ENCODE assay signal across 19 cellular contexts in genomic region chr11:44805596-44805995, GRCh38.
A peak's percentile ranks its signal among the peaks of the same experiment; 100 is the strongest.
DNase-seq lines count a peak whose midpoint lies in the region; ATAC-seq and TF ChIP-seq lines count a peak whose summit lies in the region.
"Had no signal": no experiment of that assay in that cellular context is flagged by ENCODE, and none has a peak within 500 bp of the region (broad histone marks: within the 10 kb centered on the region; RNA-seq: fewer than 3 reads in every experiment).

No MANE protein-coding gene starts in this region.

- POLR2A ChIA-PET in activated CD4-positive, alpha-beta T cell treated with anti-CD3 and anti-CD28 coated beads for 36 hours (lab: Charles Lee), result no interaction called here

- H3K27me3 Mint-ChIP-seq in glutamatergic neuron (ENCODE audit: unreplicated experiment) (peaks cover 10% of the 10 kb centered on the region), chondrocyte (ENCODE audit: low read depth) (peaks cover 36% of the 10 kb centered on the region)
- no peaks in the 10 kb centered on the region for H3K27me3 Mint-ChIP-seq in activated CD4-positive, alpha-beta T cell treated with anti-CD3 and anti-CD28 coated beads for 36 hours
- H3K27me3 Mint-ChIP-seq: CD4-positive, alpha-beta T cell; T-cell had no signal

- H3K9me3 Mint-ChIP-seq in glutamatergic neuron (ENCODE audit: unreplicated experiment), result peaks cover 11% of the 10 kb centered on the region
- no peaks in the 10 kb centered on the region for H3K9me3 Mint-ChIP-seq in activated CD4-positive, alpha-beta T cell treated with anti-CD3 and anti-CD28 coated beads for 36 hours (ENCODE audit: low read depth)
- no peaks in the 10 kb centered on the region for H3K9me3 Mint-ChIP-seq in chondrocyte (ENCODE audit: low read depth)
- H3K9me3 Mint-ChIP-seq: CD4-positive, alpha-beta T cell; immature natural killer cell; stimulated activated naive CD8-positive, alpha-beta T cell treated with anti-CD3 and anti-CD28 coated beads, Interleukin-15, amount 100 ng/mL, for 72 hours; T-cell had no signal

- ATAC-seq in sciatic nerve, result peak; percentile 29
- ATAC-seq in activated CD4-positive, alpha-beta T cell treated with anti-CD3 and anti-CD28 coated beads for 36 hours, result no peak
- no peak for ATAC-seq in HG03457 (IDR thresholded peaks at IDR 0.05; ENCODE audit: unreplicated experiment)
- ATAC-seq: naive thymus-derived CD4-positive, alpha-beta T cell; stimulated activated naive CD8-positive, alpha-beta T cell treated with anti-CD3 and anti-CD28 coated beads, Interleukin-15, amount 100 ng/mL, for 72 hours; T-cell had no signal

- CTCF ChIA-PET in activated CD4-positive, alpha-beta T cell treated with anti-CD3 and anti-CD28 coated beads for 36 hours (lab: Charles Lee), result interaction anchor here (0.5 kb wide), 1 partner anchor 84 kb away, joined by 3 read pairs; no protein-coding TSS in a partner anchor

- DNase-seq in AG20443 (ENCODE audit: low spot score) (peak; percentile 27), NCI-H226 (peak; percentile 52), glutamatergic neuron (no peak), sciatic nerve (ENCODE audit: low spot score) (no peak), ecto neural progenitor cell (ENCODE audit: low spot score) (no peak), chondrocyte (ENCODE audit: low spot score) (no peak)
- DNase-seq in activated CD4-positive, alpha-beta T cell treated with anti-CD3 and anti-CD28 coated beads for 36 hours, result no peak
- DNase-seq: activated CD4-positive, alpha-beta T cell treated with anti-CD3 and anti-CD28 coated beads for 48 hours; activated effector memory CD4-positive, alpha-beta T cell treated with Interleukin-2 at 50 U/mL for 16 hours; CD4-positive, alpha-beta T cell; DMS53; head of caudate nucleus; immature natural killer cell; naive thymus-derived CD4-positive, alpha-beta T cell; NCI-H2029 treated with DMSO at 0.1 percent for 48 hours; stimulated activated CD4-positive, alpha-beta T cell treated with anti-CD3 and anti-CD28 coated beads, Interleukin-2, amount 100 ng/mL, for 48 hours; stimulated activated naive CD8-positive, alpha-beta T cell treated with anti-CD3 and anti-CD28 coated beads, Interleukin-15, amount 100 ng/mL, for 72 hours; T-cell had no signal

- H3K4me1 Mint-ChIP-seq in glutamatergic neuron (ENCODE audit: low read depth, unreplicated experiment) (peaks cover 50% of the 10 kb centered on the region), chondrocyte (ENCODE audit: low read depth) (peaks cover 13% of the 10 kb centered on the region)
- H3K4me1 Mint-ChIP-seq in activated CD4-positive, alpha-beta T cell treated with anti-CD3 and anti-CD28 coated beads for 36 hours, result no peaks in the 10 kb centered on the region
- H3K4me1 Mint-ChIP-seq: immature natural killer cell; stimulated activated naive CD8-positive, alpha-beta T cell treated with anti-CD3 and anti-CD28 coated beads, Interleukin-15, amount 100 ng/mL, for 72 hours had no signal

- H3K36me3 Mint-ChIP-seq in glutamatergic neuron (ENCODE audit: unreplicated experiment) (no peaks in the 10 kb centered on the region), chondrocyte (ENCODE audit: low read depth) (no peaks in the 10 kb centered on the region)
- H3K36me3 Mint-ChIP-seq in activated CD4-positive, alpha-beta T cell treated with anti-CD3 and anti-CD28 coated beads for 36 hours (ENCODE audit: low read depth), result no peaks in the 10 kb centered on the region
- H3K36me3 Mint-ChIP-seq: immature natural killer cell had no signal

- TF ChIP-seq CTCF in glutamatergic neuron (IDR thresholded peaks at IDR 0.05; ENCODE audit: partially characterized antibody, unreplicated experiment), result no peak
- TF ChIP-seq CTCF in chondrocyte (IDR thresholded peaks at IDR 0.05), result no peak

- intact Hi-C loops in sciatic nerve (cut with DNase I), result no loop called here
- intact Hi-C loops in activated CD4-positive, alpha-beta T cell treated with anti-CD3 and anti-CD28 coated beads for 36 hours (cut with DNase I, micrococcal nuclease), result no loop called here

- H3K4me3 Mint-ChIP-seq in glutamatergic neuron (ENCODE audit: unreplicated experiment) (peak overlapping the region; percentile 4), chondrocyte (ENCODE audit: unreplicated experiment) (no peak overlapping the region)
- H3K4me3 Mint-ChIP-seq in activated CD4-positive, alpha-beta T cell treated with anti-CD3 and anti-CD28 coated beads for 36 hours, result no peak overlapping the region
- H3K4me3 Mint-ChIP-seq: CD4-positive, alpha-beta T cell; immature natural killer cell; naive thymus-derived CD4-positive, alpha-beta T cell; stimulated activated naive CD8-positive, alpha-beta T cell treated with anti-CD3 and anti-CD28 coated beads, Interleukin-15, amount 100 ng/mL, for 72 hours; T-cell had no signal

- H3K27ac Mint-ChIP-seq in glutamatergic neuron (ENCODE audit: unreplicated experiment) (peak overlapping the region; percentile 45), chondrocyte (ENCODE audit: unreplicated experiment) (no peak overlapping the region)
- H3K27ac Mint-ChIP-seq in activated CD4-positive, alpha-beta T cell treated with anti-CD3 and anti-CD28 coated beads for 36 hours, result no peak overlapping the region
- H3K27ac Mint-ChIP-seq: CD4-positive, alpha-beta T cell; immature natural killer cell had no signal

Comparison
In these comparisons a context has a peak if more than half of its experiments do, and no peak if none do; other contexts are left out.
1. DNase-seq: peak in AG20443 (single experiment) and NCI-H226 (single experiment); none in glutamatergic neuron (single experiment), sciatic nerve (single experiment), ecto neural progenitor cell (single experiment), activated CD4-positive, alpha-beta T cell treated with anti-CD3 and anti-CD28 coated beads for 36 hours (single experiment) and chondrocyte (single experiment).